In the genomic region with DNA sequence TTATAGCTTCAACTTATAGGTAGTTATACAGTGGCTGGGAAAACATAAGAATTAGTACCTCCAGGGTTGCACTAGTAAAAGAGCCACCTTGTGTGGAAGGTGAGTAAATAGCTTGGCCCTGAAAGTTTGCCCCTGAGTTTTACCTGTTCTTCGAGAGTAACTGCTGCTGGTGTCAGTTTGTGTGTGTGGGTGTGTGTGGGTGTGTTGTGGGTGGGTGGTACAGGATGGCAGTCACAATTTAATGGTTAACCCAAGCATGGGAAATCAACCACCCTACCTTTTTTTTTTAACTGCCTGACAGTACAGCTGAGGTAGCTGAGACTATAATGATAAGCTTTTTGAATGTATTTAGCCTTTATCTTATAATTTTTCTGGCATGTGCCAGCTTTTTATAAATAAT, we compare ENCODE assay signal across 25 cellular contexts.
"Had no signal": no experiment of that assay in that cellular context is flagged by ENCODE, and none has a peak within 500 bp of the region (broad histone marks: within the 10 kb centered on the region; RNA-seq: fewer than 3 reads in every experiment).

No MANE protein-coding gene starts in this region.

- FAIRE-seq: endothelial cell of umbilical vein, TTC549 had no signal

- H3K27ac ChIP-seq: gastroesophageal sphincter, neural progenitor cell, testis, uterus, VCaP had no signal

- H3K9me3 ChIP-seq: gastroesophageal sphincter, testis, uterus had no signal

- H3K4me3 ChIP-seq: gastroesophageal sphincter, neural progenitor cell, testis, uterus had no signal

- H3K36me3 ChIP-seq: uterus had no signal

- ATAC-seq: activated naive CD8-positive, alpha-beta T cell treated with anti-CD3 and anti-CD28 coated beads, Interleukin-2, amount 50 U/mL, for 24 hours; gastroesophageal sphincter; naive thymus-derived CD8-positive, alpha-beta T cell; right cardiac atrium; stimulated activated naive CD8-positive, alpha-beta T cell treated with anti-CD3 and anti-CD28 coated beads, Interleukin-15, Interleukin-2, amounts not matched to agents 100 U/mL and 50 U/mL, for 24 hours had no signal

- DNase-seq: activated CD4-positive, alpha-beta memory T cell treated with anti-CD3 and anti-CD28 coated beads, Interleukin-2, amount 10 ng/mL, durations not matched to agents 7 days and 5 days; activated CD4-positive, alpha-beta T cell treated with anti-CD3 and anti-CD28 coated beads for 48 hours; activated CD8-positive, alpha-beta memory T cell treated with anti-CD3 and anti-CD28 coated beads, Interleukin-2, amount 50 U/mL, for 48 hours; activated gamma-delta T cell; activated naive CD8-positive, alpha-beta T cell treated with anti-CD3 and anti-CD28 coated beads, Interleukin-2, amount 50 U/mL, for 24 hours; activated T-cell treated with anti-CD3 and anti-CD28 coated beads, Interleukin-2, amount 50 U/mL, for 24 hours; amygdala; caudate nucleus; head of caudate nucleus; mammary epithelial cell; naive thymus-derived CD8-positive, alpha-beta T cell; occipital lobe; right cardiac atrium; stimulated activated CD4-positive, alpha-beta T cell treated with anti-CD3 and anti-CD28 coated beads, Interleukin-12 subunit alpha, Interleukin-12 subunit beta, amount 100 ng/mL, for 4 hours; stimulated activated CD4-positive, alpha-beta T cell treated with anti-CD3 and anti-CD28 coated beads, Interleukin-4, amount 100 ng/mL, for 1 hour; stimulated activated naive CD8-positive, alpha-beta T cell treated with anti-CD3 and anti-CD28 coated beads, Interleukin-15, Interleukin-2, amounts not matched to agents 100 U/mL and 50 U/mL, for 24 hours; T-helper 9 cell; testis; trophoblast cell; uterus had no signal

- H3K27me3 ChIP-seq: gastroesophageal sphincter, neural progenitor cell, testis, uterus had no signal

- H3K4me1 ChIP-seq: gastroesophageal sphincter, neural progenitor cell, testis, uterus had no signal
